9 cellular contexts compared by ENCODE assay signal in the genomic region with DNA sequence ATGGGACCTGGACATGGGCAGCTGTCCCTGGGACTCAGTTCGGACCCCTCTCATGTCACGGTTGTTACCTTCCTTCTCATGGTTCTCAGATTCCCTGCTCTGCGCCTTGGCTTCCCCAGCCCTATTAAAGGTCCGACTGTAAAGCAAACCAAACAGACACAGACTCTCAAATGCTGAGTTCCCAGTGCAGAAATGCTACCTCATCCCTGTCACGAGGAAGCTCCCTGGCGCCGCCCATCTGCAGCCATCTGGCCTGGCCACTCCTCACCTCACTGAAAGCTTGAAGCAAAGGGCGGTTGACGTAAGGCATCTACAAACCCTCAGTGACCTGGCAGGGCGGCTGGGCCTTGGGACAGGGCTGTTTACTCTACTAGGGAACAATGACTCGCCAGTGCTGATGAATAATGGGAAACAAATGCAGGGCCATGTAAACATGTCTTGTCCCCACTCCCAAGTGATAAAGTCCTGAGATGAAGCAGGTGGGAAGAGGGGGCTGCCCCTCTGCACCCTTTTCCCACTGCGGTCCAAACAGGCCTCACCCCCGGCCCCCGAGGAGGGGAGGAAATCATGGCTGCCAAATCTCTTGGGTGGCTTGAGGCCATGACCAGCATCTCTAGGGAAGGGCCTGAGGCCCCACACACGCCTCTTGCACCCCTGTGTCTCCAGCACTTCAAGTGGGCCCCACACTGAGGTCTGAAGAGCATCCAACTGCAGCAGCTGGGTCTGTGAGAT. TPM values are rescaled to one million over a fixed set of nuclear protein-coding genes. Genes with fewer than 3 reads are reported as not detected.
DNase-seq lines count a peak whose midpoint lies in the region; ATAC-seq and TF ChIP-seq lines count a peak whose summit lies in the region.
"Had no signal": no experiment of that assay in that cellular context is flagged by ENCODE, and none has a peak within 500 bp of the region (broad histone marks: within the 10 kb centered on the region; RNA-seq: fewer than 3 reads in every experiment).

No MANE protein-coding gene starts in this region.

- H3K4me2 ChIP-seq in BLaER1 = peak overlapping the region; percentile 93

- no peaks in the 10 kb centered on the region for H3K9me3 ChIP-seq in BLaER1

- no peak overlapping the region for H3K4me3 ChIP-seq in BLaER1
- no peak overlapping the region for H3K4me3 ChIP-seq in cardiac fibroblast (replicated peaks in 1 of 2; ENCODE audit: low read depth in 2 of 2, low read length in 2 of 2)

- H3K4me1 Mint-ChIP-seq in mesothelial cell of epicardium (peaks cover 66% of the 10 kb centered on the region), MCF 10A (ENCODE audit: insufficient read depth, unreplicated experiment) (peaks cover 5% of the 10 kb centered on the region)

- POLR2A ChIA-PET in MCF 10A (lab: Yijun Ruan, JAX) = no interaction called here

- intact Hi-C loops in posterior vena cava (cut with DNase I) = no loop called here
- intact Hi-C loops in MCF 10A (cut with micrococcal nuclease) = no loop called here

- H3K4me3 Mint-ChIP-seq in mesothelial cell of epicardium (no peak overlapping the region), MCF 10A (ENCODE audit: unreplicated experiment) (no peak overlapping the region)

- peaks cover 80% of the 10 kb centered on the region for H3K4me1 ChIP-seq in BLaER1

- H3K27ac Mint-ChIP-seq in mesothelial cell of epicardium (peak overlapping the region; percentile 47), MCF 10A (ENCODE audit: low read depth, unreplicated experiment) (no peak overlapping the region)

- H3K27me3 Mint-ChIP-seq in mesothelial cell of epicardium (ENCODE audit: low read depth) (no peaks in the 10 kb centered on the region), MCF 10A (ENCODE audit: insufficient read depth, unreplicated experiment) (no peaks in the 10 kb centered on the region)

- 0 out of 2 replicates have a peak overlapping the region, but pooled peaks have one; percentile 13 for H3K27ac ChIP-seq in BLaER1

- no TSS peak for BruUV-seq in MCF 10A (replicated peaks; lab: Mats Ljungman, UMichigan)

- H4K20me1 ChIP-seq in BLaER1 = no peaks in the 10 kb centered on the region

- H3K9me3 Mint-ChIP-seq in mesothelial cell of epicardium = no peaks in the 10 kb centered on the region
- no peaks in the 10 kb centered on the region for H3K9me3 Mint-ChIP-seq in MCF 10A (ENCODE audit: unreplicated experiment)

- CTCF ChIA-PET in MCF 10A (lab: Yijun Ruan, JAX) = interaction anchor here (1.0 kb wide), 1 partner anchor 90 kb away, joined by 3 read pairs; no protein-coding TSS in a partner anchor

- no peak for ATAC-seq in HG02678 (IDR thresholded peaks at IDR 0.05; ENCODE audit: unreplicated experiment)

- H3K36me3 Mint-ChIP-seq in mesothelial cell of epicardium = no peaks in the 10 kb centered on the region
- no peaks in the 10 kb centered on the region for H3K36me3 Mint-ChIP-seq in MCF 10A (ENCODE audit: insufficient read depth, unreplicated experiment)

- H3K9ac ChIP-seq in BLaER1 = no peak overlapping the region

- H3K36me3 ChIP-seq in BLaER1 = no peaks in the 10 kb centered on the region

- DNase-seq in NCI-H1694 (lab: John Stamatoyannopoulos, UW) = peak; percentile 82
- DNase-seq in cardiac fibroblast (ENCODE audit: low read depth in 2 of 2) = peak; percentile 39 to 61
- DNase-seq in mesothelial cell of epicardium (ENCODE audit: low spot score in 2 of 2, unreplicated experiment in 2 of 2) = no peak
- no peak for DNase-seq in posterior vena cava (ENCODE audit: low spot score)
- no peak for DNase-seq in activated CD4-positive, alpha-beta T cell treated with anti-CD3 and anti-CD28 coated beads for 4 hours
- DNase-seq in MCF 10A (ENCODE audit: unreplicated experiment) = no peak
- DNase-seq: central memory CD4-positive, alpha-beta T cell had no signal

- TF ChIP-seq CTCF in cardiac fibroblast (IDR thresholded peaks at IDR 0.05; ENCODE audit: low read depth, low read length) = no peak
- TF ChIP-seq CTCF in mesothelial cell of epicardium (IDR thresholded peaks at IDR 0.05; ENCODE audit: unreplicated experiment) = no peak
- TF ChIP-seq CTCF in MCF 10A (IDR thresholded peaks at IDR 0.05; ENCODE audit: unreplicated experiment) = no peak

- no peaks in the 10 kb centered on the region for H3K27me3 ChIP-seq in BLaER1

RNA-seq across cellular contexts. Expression of a gene that starts 49.3 kb away (rescaled TPM):
- total RNA-seq in mesothelial cell of epicardium (16.2 to 19.4 TPM (median 19.3 TPM) in 3 replicates), posterior vena cava (1 to 10 TPM in 1 of 2 donors, under 1 TPM in 1; 0.79 to 1.1 TPM), MCF 10A (2022) (not detected in 2 replicates)

Comparison
In these comparisons a context has a peak if more than half of its experiments do, and no peak if none do; other contexts are left out.
1. DNase-seq: peak in NCI-H1694 (single experiment) and cardiac fibroblast (2 of 2); none in mesothelial cell of epicardium (0 of 2), posterior vena cava (single experiment), activated CD4-positive, alpha-beta T cell treated with anti-CD3 and anti-CD28 coated beads for 4 hours (0 of 2) and MCF 10A (single experiment).